In genomic region chr2:239120664-239121063, GRCh38 we compare ENCODE assay signal across 26 cellular contexts.
DNase-seq lines count a peak whose midpoint lies in the region; ATAC-seq, FAIRE-seq and TF ChIP-seq lines count a peak whose summit lies in the region.
"Had no signal": no experiment of that assay in that cellular context is flagged by ENCODE, and none has a peak within 500 bp of the region (broad histone marks: within the 10 kb centered on the region; RNA-seq: fewer than 3 reads in every experiment).

No MANE protein-coding gene starts in this region.

- H3K27me3 ChIP-seq in left ventricle myocardium inferior (ENCODE audit: low read depth) (no peaks in the 10 kb centered on the region), K562 (ENCODE audit: control insufficient read depth in 2 of 2, insufficient read depth in 2 of 2, low read length in 2 of 2) (no peaks in the 10 kb centered on the region), gastrocnemius medialis (no peaks in the 10 kb centered on the region), trophoblast cell (ENCODE audit: insufficient read depth, low read length) (no peaks in the 10 kb centered on the region)
- H3K27me3 ChIP-seq: BE2C had no signal

- H2AK5ac ChIP-seq in trophoblast cell (ENCODE audit: low read length) = no peak overlapping the region

- in situ Hi-C loops in K562 (cut with MboI) (no loop called here), gastrocnemius medialis (cut with MboI; ENCODE audit: low sequenced_read_pairs in 4 of 4) (no loop called here)

- no peaks in the 10 kb centered on the region for H3K79me1 ChIP-seq in trophoblast cell (ENCODE audit: low read length)

- no peak overlapping the region for H3K9ac ChIP-seq in K562 (ENCODE audit: insufficient read depth in 1 of 2, low read depth in 2 of 2, low read length in 2 of 2)
- no peak overlapping the region for H3K9ac ChIP-seq in trophoblast cell (ENCODE audit: low read length)
- H3K9ac ChIP-seq: GM23248, SK-N-SH had no signal

- no peaks in the 10 kb centered on the region for H3K79me2 ChIP-seq in K562 (ENCODE audit: control insufficient read depth, insufficient read depth, low read length)
- H3K79me2 ChIP-seq in trophoblast cell (ENCODE audit: control insufficient read depth, insufficient read depth, low read length, poor library complexity) = no peaks in the 10 kb centered on the region

- POLR2A ChIA-PET in K562 (lab: Yijun Ruan, JAX) = no interaction called here

- TF ChIP-seq RAD21 in K562 (CRISPR knock-in tag; conservative IDR thresholded peaks at IDR 0.05 in 1 of 2, IDR thresholded peaks at IDR 0.05 in 1 of 2) = no peak

- BruUV-seq in K562 (replicated peaks; lab: Mats Ljungman, UMichigan) = no TSS peak

- no peak overlapping the region for H2BK120ac ChIP-seq in trophoblast cell (ENCODE audit: insufficient read depth, low read length, poor library complexity)

- peak overlapping the region; percentile 29 for H3K4me3 ChIP-seq in left ventricle myocardium inferior
- no peak overlapping the region for H3K4me3 ChIP-seq in K562
- H3K4me3 ChIP-seq in gastrocnemius medialis = no peak overlapping the region
- no peak overlapping the region for H3K4me3 ChIP-seq in trophoblast cell (ENCODE audit: low read depth, low read length)
- H3K4me3 ChIP-seq: GM12878, GM23248, PC-9 had no signal

- TF ChIP-seq CTCF in left ventricle myocardium inferior (IDR thresholded peaks at IDR 0.05; ENCODE audit: borderline replicate concordance) (no peak), K562 (IDR thresholded peaks at IDR 0.05 in 2 of 3, conservative IDR thresholded peaks at IDR 0.05 in 1 of 3; ENCODE audit: insufficient read depth in 2 of 3, low read depth in 1 of 3, low read length in 3 of 3) (no peak), gastrocnemius medialis (IDR thresholded peaks at IDR 0.05 in 4 of 5, conservative IDR thresholded peaks at IDR 0.05 in 1 of 5) (no peak)

- H3K27ac ChIP-seq in left ventricle myocardium inferior (replicated peaks) (peak overlapping the region; percentile 78), K562 (ENCODE audit: extremely low read depth, low read depth, low read length) (no peak overlapping the region), gastrocnemius medialis (peak overlapping the region in 3 of 4 donors; percentile 24 to 61 (median 47)), trophoblast cell (ENCODE audit: low read depth, low read length) (no peak overlapping the region)
- H3K27ac ChIP-seq: GM23248, HL-60, PC-9 had no signal

- CTCF ChIA-PET in K562 (lab: Yijun Ruan, JAX; ENCODE audit: low intra/inter-chr PET ratio) = no interaction called here

- no peak for FAIRE-seq in K562 (lab: Jason Lieb, UNC)
- FAIRE-seq: GM12878, HepG2 had no signal

- H2AFZ ChIP-seq in K562 (ENCODE audit: low read depth, low read length) = no peak overlapping the region
- no peak overlapping the region for H2AFZ ChIP-seq in trophoblast cell (ENCODE audit: insufficient read depth, low read length, poor library complexity)
- H2AFZ ChIP-seq: GM23248, PC-9 had no signal

- H4K91ac ChIP-seq in trophoblast cell (ENCODE audit: low read depth, low read length) = no peak overlapping the region

- H3K4ac ChIP-seq in trophoblast cell (ENCODE audit: low read depth, low read length) = no peak overlapping the region

- DNase-seq in left ventricle myocardium inferior (no peak), Right ventricle myocardium superior (no peak), K562 (ENCODE audit: extremely low read depth in 1 of 4, low spot score in 3 of 4) (peak in 2 of 4 experiments; percentile 9 to 11), gastrocnemius medialis (no peak), trophoblast cell (no peak), HuH-7 (ENCODE audit: low spot score) (no peak)
- DNase-seq: BE2C; CD4-positive, alpha-beta T cell; COR-L47; DMS79; GM23248; H9; KG1; NCI-H1092 treated with DMSO at 0.1 percent for 48 hours; NCI-H1436 treated with DMSO at 0.1 percent for 48 hours; NCI-H1930; NCI-H2227 treated with DMSO at 0.1 percent for 48 hours; NCI-H510A; PC-9; RPMI8226; SIG-M5; SK-N-SH had no signal

- H3K4me2 ChIP-seq in K562 (ENCODE audit: insufficient read depth, low read length) (no peak overlapping the region), trophoblast cell (ENCODE audit: low read length) (no peak overlapping the region)
- H3K4me2 ChIP-seq: PC-9, SK-N-SH had no signal

- H3K36me3 ChIP-seq in left ventricle myocardium inferior (peaks cover 24% of the 10 kb centered on the region), K562 (ENCODE audit: control insufficient read depth, insufficient read depth, low read length) (peaks cover 14% of the 10 kb centered on the region; the same call in 2 of the 3 replicates), gastrocnemius medialis (peaks cover 0 to 30% of the 10 kb centered on the region in 2 donors), trophoblast cell (ENCODE audit: control insufficient read depth in 1 of 2, insufficient read depth in 2 of 2, low read length in 2 of 2) (peaks cover 9 to 14% of the 10 kb centered on the region in 2 experiments)

- H2BK12ac ChIP-seq in trophoblast cell (ENCODE audit: low read length) = no peak overlapping the region

- TF ChIP-seq POLR2A in K562 (conservative IDR thresholded peaks at IDR 0.05) (no peak), gastrocnemius medialis (IDR thresholded peaks at IDR 0.05) (no peak)

- no CpG with 5 or more reads among the region's 4 CpGs for WGBS in K562 (ENCODE audit: insufficient coverage, low coverage, missing lambda C conversion rate)
- no CpG with 5 or more reads among the region's 4 CpGs for WGBS in trophoblast cell (ENCODE audit: extremely low coverage, insufficient coverage, insufficient read length)

- ATAC-seq in Right ventricle myocardium superior (ENCODE audit: poor library complexity) (no peak), K562 (peak; percentile 40; the same call in 1 of the 3 replicates), gastrocnemius medialis (no peak), HG03378 (IDR thresholded peaks at IDR 0.05; ENCODE audit: unreplicated experiment) (no peak)
- ATAC-seq: GM12878, HepG2 had no signal

- H4K20me1 ChIP-seq in K562 (replicated peaks; ENCODE audit: control insufficient read depth, insufficient read depth, low read length) = no peaks in the 10 kb centered on the region

- H4K12ac ChIP-seq in trophoblast cell (ENCODE audit: low read depth, low read length) = no peak overlapping the region

- no peak overlapping the region for H2BK5ac ChIP-seq in trophoblast cell (ENCODE audit: low read depth, low read length, poor library complexity)

- H3K9me3 ChIP-seq in left ventricle myocardium inferior (replicated peaks) = no peaks in the 10 kb centered on the region
- peaks cover 3% of the 10 kb centered on the region; the same call in 1 of the 2 replicates for H3K9me3 ChIP-seq in K562 (replicated peaks; ENCODE audit: control insufficient read depth, insufficient read depth, low read depth, low read length)
- no peaks in the 10 kb centered on the region for H3K9me3 ChIP-seq in gastrocnemius medialis
- peaks cover 6% of the 10 kb centered on the region for H3K9me3 ChIP-seq in trophoblast cell (ENCODE audit: insufficient read depth, low read depth, low read length)
- H3K9me3 ChIP-seq: BE2C, SK-N-SH had no signal

- H3K14ac ChIP-seq in trophoblast cell (ENCODE audit: low read length) = no peak overlapping the region

- H3K18ac ChIP-seq in trophoblast cell (ENCODE audit: low read length) = no peak overlapping the region

- H4K8ac ChIP-seq in trophoblast cell (ENCODE audit: low read depth, low read length) = no peak overlapping the region

- H3K4me1 ChIP-seq in left ventricle myocardium inferior = peaks cover 23% of the 10 kb centered on the region
- H3K4me1 ChIP-seq in K562 (replicated peaks in 1 of 2; ENCODE audit: control insufficient read depth in 2 of 2, insufficient read depth in 2 of 2, low read length in 2 of 2) = 0 out of 5 replicates have a peak, but pooled peaks cover 0 to 3% of the 10 kb centered on the region in 2 experiments
- H3K4me1 ChIP-seq in gastrocnemius medialis = no peaks in the 10 kb centered on the region
- no peaks in the 10 kb centered on the region for H3K4me1 ChIP-seq in trophoblast cell (ENCODE audit: control insufficient read depth in 1 of 2, insufficient read depth in 2 of 2, low read length in 2 of 2)

- intact Hi-C loops in left ventricle myocardium inferior (cut with micrococcal nuclease) (no loop called here), Right ventricle myocardium superior (cut with DNase I) (loop anchor here (10.0 kb wide), 1 partner anchor 284 kb away; the partner anchor contains the start of gene HDAC4), K562 (cut with micrococcal nuclease) (no loop called here), gastrocnemius medialis (cut with DNase I; ENCODE audit: low total_unique reads) (no loop called here)

- no peak for TF ChIP-seq EP300 in K562 (IDR thresholded peaks at IDR 0.05; ENCODE audit: low read length)

- H3K9me1 ChIP-seq in K562 (ENCODE audit: control insufficient read depth, insufficient read depth, low read length) = no peaks in the 10 kb centered on the region

- H3K23ac ChIP-seq in trophoblast cell (ENCODE audit: low read length) = no peak overlapping the region

TF ChIP-seq in K562, 482 proteins besides CTCF, POLR2A, EP300 and RAD21 (continues in another document):
- TF ChIP-seq ELF1 (tag; IDR thresholded peaks at IDR 0.05) (no peak), SRSF1 (IDR thresholded peaks at IDR 0.05; ENCODE audit: low read depth, low read length) (no peak)

Comparison
In these comparisons a context has a peak if more than half of its experiments do, and no peak if none do; other contexts are left out.
1. H3K27ac ChIP-seq: peak in left ventricle myocardium inferior (single experiment) and gastrocnemius medialis (3 of 4); none in K562 (single experiment) and trophoblast cell (single experiment).